18 cellular contexts compared by ENCODE assay signal in the genomic region with DNA sequence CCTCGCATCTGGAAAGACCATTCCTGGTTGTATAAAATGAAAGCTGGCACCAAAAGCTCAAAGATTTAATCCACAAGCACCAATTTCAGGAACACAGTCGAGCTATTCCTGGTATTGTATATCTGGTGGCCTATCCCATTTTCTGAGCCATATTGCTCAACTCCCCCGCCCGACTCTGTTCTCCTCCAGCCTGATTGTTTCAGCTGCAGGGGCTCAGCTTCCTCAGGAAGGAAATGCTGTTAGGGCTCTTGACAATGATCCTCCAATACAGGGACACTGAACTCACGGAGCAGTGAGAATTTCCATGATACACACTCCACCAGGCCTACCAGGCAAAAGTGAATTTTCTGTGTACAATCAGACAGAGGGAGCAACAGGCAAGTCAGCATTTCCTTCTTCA. TPM values are rescaled to one million over a fixed set of nuclear protein-coding genes. Genes with fewer than 3 reads are reported as not detected.
DNase-seq lines count a peak whose midpoint lies in the region; ATAC-seq lines count a peak whose summit lies in the region.
"Had no signal": no experiment of that assay in that cellular context is flagged by ENCODE, and none has a peak within 500 bp of the region (broad histone marks: within the 10 kb centered on the region; RNA-seq: fewer than 3 reads in every experiment).

No MANE protein-coding gene starts in this region.

- DNase-seq in SKM-1 treated with dmso at 0.1 percent for 144 hours (lab: John Stamatoyannopoulos, UW; ENCODE audit: unreplicated experiment) (peak; percentile 53), SKM-1 (lab: John Stamatoyannopoulos, UW; ENCODE audit: unreplicated experiment) (no peak), lung microvascular endothelial cell (ENCODE audit: low read depth in 2 of 2) (peak; percentile 97 to 99), NCI-H524 (lab: John Stamatoyannopoulos, UW) (no peak), Ammon's horn (ENCODE audit: low spot score) (no peak)
- DNase-seq in activated CD8-positive, alpha-beta memory T cell treated with anti-CD3 and anti-CD28 coated beads for 24 hours = no peak
- DNase-seq in stimulated activated naive CD4-positive, alpha-beta T cell treated with Interleukin-2 at 50 U/mL for 16 hours (lab: John Stamatoyannopoulos, UW) = no peak
- DNase-seq: activated CD4-positive, CD25-positive, alpha-beta regulatory T cell; central memory CD4-positive, alpha-beta T cell; head of caudate nucleus; kidney; naive thymus-derived CD4-positive, alpha-beta T cell; retina; SK-N-SH; stimulated activated CD4-positive, alpha-beta T cell treated with anti-CD3 and anti-CD28 coated beads, Interleukin-4, amount 100 ng/mL, for 1 hour had no signal

- ATAC-seq in esophagus mucosa = peak; percentile 48
- ATAC-seq: A549; naive thymus-derived CD4-positive, alpha-beta T cell had no signal

RNA-seq across cellular contexts. Expression of a gene that starts 16.9 kb away (rescaled TPM):
- total RNA-seq in esophagus mucosa = 0.44 TPM
- 3.5 and 5.0 TPM in 2 replicates for total RNA-seq in lung microvascular endothelial cell
- total RNA-seq: HT-29 had no signal

RNA-seq across cellular contexts. Expression of a gene that starts 17.1 kb away (rescaled TPM):
- total RNA-seq in esophagus mucosa (1.4 TPM), lung microvascular endothelial cell (62.3 and 91.7 TPM in 2 replicates)
- total RNA-seq: HT-29; naive thymus-derived CD4-positive, alpha-beta T cell had no signal

Comparison
In these comparisons a context has a peak if more than half of its experiments do, and no peak if none do; other contexts are left out.
1. DNase-seq: peak in SKM-1 treated with dmso at 0.1 percent for 144 hours (single experiment) and lung microvascular endothelial cell (2 of 2); none in SKM-1 (single experiment), activated CD8-positive, alpha-beta memory T cell treated with anti-CD3 and anti-CD28 coated beads for 24 hours (single experiment), NCI-H524 (0 of 2), stimulated activated naive CD4-positive, alpha-beta T cell treated with Interleukin-2 at 50 U/mL for 16 hours (single experiment) and Ammon's horn (single experiment).
2. RNA of a gene that starts 17.1 kb away (total RNA-seq): 62.3 to 91.7 TPM in lung microvascular endothelial cell; 1.4 TPM in esophagus mucosa (single experiment); every median in the first group is over 10 times any median in the second.